In genomic region chr5:123665822-123666371, GRCh38 we compare ENCODE assay signal across 27 cellular contexts.
DNase-seq lines count a peak whose midpoint lies in the region; ATAC-seq lines count a peak whose summit lies in the region.
"Had no signal": no experiment of that assay in that cellular context is flagged by ENCODE, and none has a peak within 500 bp of the region (broad histone marks: within the 10 kb centered on the region; RNA-seq: fewer than 3 reads in every experiment).

No MANE protein-coding gene starts in this region.

- peaks cover 0 to 3% (median 0%) of the 10 kb centered on the region in 3 donors for H3K36me3 Mint-ChIP-seq in immature natural killer cell

- no peak overlapping the region for H3K27ac ChIP-seq in Karpas-422 (ENCODE audit: low read length)
- H3K27ac ChIP-seq: colonic mucosa, right atrium auricular region, SJSA1, thoracic aorta, WERI-Rb-1 had no signal

- H3K4me3 Mint-ChIP-seq in immature natural killer cell: peak overlapping the region in 1 of 5 donors; percentile 25
- H3K4me3 Mint-ChIP-seq: activated naive CD4-positive, alpha-beta T cell treated with anti-CD3 and anti-CD28 coated beads, Interleukin-2, amount 50 U/mL, for 24 hours; activated T-helper 17 cell treated with anti-CD3 and anti-CD28 coated beads, Interleukin-2, amount 50 U/mL, for 72 hours; nephron; T-helper 2 cell treated with Interferon-gamma antibody and Interleukin-4, amounts not matched to agents 5 μg/mL and 100 μg/mL, for 36 hours had no signal

- no peaks in the 10 kb centered on the region for H3K79me2 ChIP-seq in Karpas-422 (ENCODE audit: low read length)

- no peak overlapping the region for H2AFZ ChIP-seq in Karpas-422 (ENCODE audit: low read length)

- ATAC-seq in GM21447 (IDR thresholded peaks at IDR 0.05; ENCODE audit: unreplicated experiment): no peak
- ATAC-seq: activated T-helper 17 cell treated with anti-CD3 and anti-CD28 coated beads, Interleukin-2, amount 50 U/mL, for 72 hours had no signal

- H3K9me3 Mint-ChIP-seq in immature natural killer cell: peaks cover 0 to 10% (median 3%) of the 10 kb centered on the region in 6 donors
- H3K9me3 Mint-ChIP-seq: T-helper 2 cell treated with Interferon-gamma antibody and Interleukin-4, amounts not matched to agents 5 μg/mL and 100 μg/mL, for 36 hours had no signal

- H3K27me3 Mint-ChIP-seq in immature natural killer cell (ENCODE audit: low read depth in 3 of 3): peaks cover 0 to 8% (median 7%) of the 10 kb centered on the region in 3 donors

- no peak overlapping the region for H3K4me3 ChIP-seq in Karpas-422 (ENCODE audit: low read length)
- H3K4me3 ChIP-seq: colonic mucosa, MG63, right atrium auricular region, SJSA1, thoracic aorta had no signal

- H3K36me3 ChIP-seq in Karpas-422 (ENCODE audit: insufficient read depth, low read length): no peaks in the 10 kb centered on the region
- H3K36me3 ChIP-seq: BE2C, colonic mucosa, MG63, right atrium auricular region, SJSA1, thoracic aorta, WERI-Rb-1 had no signal

- DNase-seq in NK-92 treated with Interleukin-12 subunit alpha and Interleukin-12 subunit beta, amount 100 ng/mL, for 24 hours (lab: John Stamatoyannopoulos, UW): peak; percentile 4
- DNase-seq in NK-92 (lab: John Stamatoyannopoulos, UW; ENCODE audit: unreplicated experiment) (no peak), Karpas-422 (peak; percentile 72), RKO (ENCODE audit: low spot score) (peak; percentile 3), immature natural killer cell (peak; percentile 13 to 25 (median 20))
- DNase-seq in activated CD4-positive, alpha-beta T cell treated with anti-CD3 and anti-CD28 coated beads, Interleukin-2, amount 50 U/mL, for 4 hours: no peak
- DNase-seq in activated CD4-positive, CD25-positive, alpha-beta regulatory T cell (lab: John Stamatoyannopoulos, UW): no peak
- DNase-seq: activated CD4-positive, alpha-beta T cell treated with anti-CD3 and anti-CD28 coated beads, Interleukin-2, amount 50 U/mL, for 48 hours; activated CD8-positive, alpha-beta memory T cell treated with anti-CD3 and anti-CD28 coated beads, Interleukin-2, amount 50 U/mL, for 4 hours; BE2C; colonic mucosa; IMR-90; MG63; NCI-H1436 treated with DMSO at 0.1 percent for 48 hours; NCI-H2171; NCI-H510A treated with DMSO at 0.1 percent for 48 hours; stimulated activated CD4-positive, alpha-beta T cell treated with anti-CD3 and anti-CD28 coated beads, Interleukin-4, amount 100 ng/mL, for 24 hours; stimulated activated naive CD4-positive, alpha-beta T cell treated with Interleukin-2 at 50 U/mL for 16 hours; WERI-Rb-1 had no signal

- no peak overlapping the region for H3K9ac ChIP-seq in Karpas-422 (ENCODE audit: low read length)

- H3K27me3 ChIP-seq in Karpas-422 (ENCODE audit: low read length): no peaks in the 10 kb centered on the region
- H3K27me3 ChIP-seq: BE2C, colonic mucosa, MG63, right atrium auricular region, SJSA1 had no signal

- no peaks in the 10 kb centered on the region; the same call in 1 of the 2 replicates for H4K20me1 ChIP-seq in Karpas-422 (ENCODE audit: insufficient read depth, low read depth, low read length)

- no peaks in the 10 kb centered on the region for H3K4me1 ChIP-seq in Karpas-422 (ENCODE audit: low read length)
- H3K4me1 ChIP-seq: colonic mucosa, right atrium auricular region, SJSA1 had no signal

- no peak overlapping the region for H3K4me2 ChIP-seq in Karpas-422 (ENCODE audit: low read depth, low read length, poor library complexity, severe bottlenecking)

- no peaks in the 10 kb centered on the region for H3K9me2 ChIP-seq in Karpas-422 (replicated peaks; ENCODE audit: insufficient read depth, low read length)

- H3K4me1 Mint-ChIP-seq in immature natural killer cell: peaks cover 10 to 15% of the 10 kb centered on the region in 2 donors
- H3K4me1 Mint-ChIP-seq: activated naive CD4-positive, alpha-beta T cell treated with anti-CD3 and anti-CD28 coated beads, Interleukin-2, amount 50 U/mL, for 24 hours; activated T-helper 17 cell treated with anti-CD3 and anti-CD28 coated beads, Interleukin-2, amount 50 U/mL, for 72 hours; nephron had no signal

- H3K9me3 ChIP-seq in Karpas-422 (ENCODE audit: low read length): no peaks in the 10 kb centered on the region
- H3K9me3 ChIP-seq: BE2C, colonic mucosa, SJSA1 had no signal

- peak overlapping the region in 2 of 6 donors; percentile 7 to 37 for H3K27ac Mint-ChIP-seq in immature natural killer cell
- H3K27ac Mint-ChIP-seq: activated naive CD4-positive, alpha-beta T cell treated with anti-CD3 and anti-CD28 coated beads, Interleukin-2, amount 50 U/mL, for 24 hours; activated T-helper 17 cell treated with anti-CD3 and anti-CD28 coated beads, Interleukin-2, amount 50 U/mL, for 72 hours; nephron; T-helper 2 cell treated with Interferon-gamma antibody and Interleukin-4, amounts not matched to agents 5 μg/mL and 100 μg/mL, for 36 hours had no signal

Comparison
In these comparisons a context has a peak if more than half of its experiments do, and no peak if none do; other contexts are left out.
1. DNase-seq: peak in NK-92 treated with Interleukin-12 subunit alpha and Interleukin-12 subunit beta, amount 100 ng/mL, for 24 hours (single experiment), Karpas-422 (single experiment), RKO (single experiment) and immature natural killer cell (3 of 3); none in NK-92 (single experiment), activated CD4-positive, alpha-beta T cell treated with anti-CD3 and anti-CD28 coated beads, Interleukin-2, amount 50 U/mL, for 4 hours (0 of 2) and activated CD4-positive, CD25-positive, alpha-beta regulatory T cell (0 of 4).